Comparison of ENCODE assay signal across 10 cellular contexts in genomic region chr9:20611751-20612287, GRCh38. TPM values are rescaled to one million over a fixed set of nuclear protein-coding genes. Genes with fewer than 3 reads are reported as not detected.
DNase-seq lines count a peak whose midpoint lies in the region; ATAC-seq and TF ChIP-seq lines count a peak whose summit lies in the region.
"Had no signal": no experiment of that assay in that cellular context is flagged by ENCODE, and none has a peak within 500 bp of the region (broad histone marks: within the 10 kb centered on the region; RNA-seq: fewer than 3 reads in every experiment).

No MANE protein-coding gene starts in this region.

- H3K36me3 ChIP-seq in IMR-90 (ENCODE audit: control insufficient read depth, insufficient read depth, low read length) (no peaks in the 10 kb centered on the region), mammary epithelial cell (ENCODE audit: insufficient read depth, low read length) (no peaks in the 10 kb centered on the region)
- H3K36me3 ChIP-seq: SJSA1 had no signal

- ATAC-seq in IMR-90 (ENCODE audit: low read depth) (peak; percentile 91), HG03045 (IDR thresholded peaks at IDR 0.05; ENCODE audit: unreplicated experiment) (no peak), GM18858 (IDR thresholded peaks at IDR 0.05; ENCODE audit: unreplicated experiment) (no peak)

- no peak overlapping the region; the same call in 1 of the 2 replicates for H3K18ac ChIP-seq in IMR-90 (ENCODE audit: low read depth, low read length)

- H3K27ac ChIP-seq in C4-2B (no peak overlapping the region), IMR-90 (ENCODE audit: insufficient read depth, low read length) (0 out of 2 replicates have a peak overlapping the region, but pooled peaks have one; percentile 16), mammary epithelial cell (ENCODE audit: insufficient read depth, low read depth, low read length) (no peak overlapping the region)
- H3K27ac ChIP-seq: SJSA1 had no signal

- TF ChIP-seq CTCF in C4-2B (conservative IDR thresholded peaks at IDR 0.05), result peak; percentile 67
- peak; percentile 57 for TF ChIP-seq CTCF in IMR-90 (conservative IDR thresholded peaks at IDR 0.05; ENCODE audit: low read depth, low read length)
- peak; percentile 46 to 49 for TF ChIP-seq CTCF in mammary epithelial cell (conservative IDR thresholded peaks at IDR 0.05 in 1 of 2, IDR thresholded peaks at IDR 0.05 in 1 of 2; ENCODE audit: extremely low read depth in 1 of 2, insufficient read depth in 1 of 2, low read depth in 1 of 2, low read length in 2 of 2)
- TF ChIP-seq CTCF in mesothelial cell of epicardium (IDR thresholded peaks at IDR 0.05; ENCODE audit: unreplicated experiment), result peak; percentile 65

- no peak overlapping the region; the same call in 1 of the 2 replicates for H3K56ac ChIP-seq in IMR-90 (ENCODE audit: extremely low read depth, insufficient read depth, low read length)

- no peak overlapping the region for H2AFZ ChIP-seq in IMR-90 (replicated peaks; ENCODE audit: low read length, poor library complexity)
- no peak overlapping the region for H2AFZ ChIP-seq in mammary epithelial cell (ENCODE audit: low read depth, low read length)

- no peaks in the 10 kb centered on the region for H3K9me3 Mint-ChIP-seq in mesothelial cell of epicardium

- no peak overlapping the region for H4K91ac ChIP-seq in IMR-90 (ENCODE audit: insufficient read depth, low read depth, low read length)

- H3K4me1 Mint-ChIP-seq in mesothelial cell of epicardium, result peaks cover 34% of the 10 kb centered on the region

- no CpG with 5 or more reads among the region's 3 CpGs for WGBS in IMR-90 (ENCODE audit: extremely low coverage in 2 of 2, insufficient read length in 1 of 2), 2 experiments
- 74% methylated on average over 3 of the region's 3 CpGs for WGBS in mammary epithelial cell (ENCODE audit: low coverage, missing lambda C conversion rate)

- no peak overlapping the region; the same call in 1 of the 2 replicates for H3K9ac ChIP-seq in IMR-90 (ENCODE audit: low read depth, low read length)
- no peak overlapping the region for H3K9ac ChIP-seq in mammary epithelial cell (ENCODE audit: insufficient read depth, low read length)

- H4K20me1 ChIP-seq in IMR-90 (ENCODE audit: insufficient read depth, low read length) (no peaks in the 10 kb centered on the region; the same call in 1 of the 2 replicates), mammary epithelial cell (ENCODE audit: insufficient read depth, low read length) (no peaks in the 10 kb centered on the region)

- H3K4me2 ChIP-seq in IMR-90 (ENCODE audit: low read depth, low read length), result peak overlapping the region; percentile 78
- H3K4me2 ChIP-seq in mammary epithelial cell (ENCODE audit: insufficient read depth, low read depth, low read length), result peak overlapping the region; percentile 39

- H3K4me3 ChIP-seq in IMR-90 (ENCODE audit: insufficient read depth, low read depth, low read length) (peak overlapping the region; percentile 0; the same call in 1 of the 2 replicates), mammary epithelial cell (replicated peaks in 1 of 3; ENCODE audit: insufficient read depth in 1 of 3, low read depth in 2 of 3, low read length in 3 of 3) (no peak overlapping the region)
- H3K4me3 ChIP-seq: SJSA1 had no signal

- peaks cover 11 to 26% of the 10 kb centered on the region in 2 experiments; a peak in 3 of 4 replicates for H3K79me1 ChIP-seq in IMR-90 (ENCODE audit: low read depth in 1 of 2, low read length in 2 of 2)

- H2AK9ac ChIP-seq in IMR-90 (replicated peaks; ENCODE audit: low read depth, low read length, poor library complexity), result no peak overlapping the region

- H3K27me3 Mint-ChIP-seq in mesothelial cell of epicardium (ENCODE audit: low read depth), result no peaks in the 10 kb centered on the region

- no peak overlapping the region for H3K27ac Mint-ChIP-seq in mesothelial cell of epicardium

- no peaks in the 10 kb centered on the region for H3K9me3 ChIP-seq in IMR-90 (ENCODE audit: control insufficient read depth, insufficient read depth, low read length)
- no peaks in the 10 kb centered on the region for H3K9me3 ChIP-seq in mammary epithelial cell (replicated peaks; ENCODE audit: insufficient read depth, low read length)
- H3K9me3 ChIP-seq: SJSA1 had no signal

- H3K4ac ChIP-seq in IMR-90 (ENCODE audit: low read depth, low read length), result no peak overlapping the region

- no peak overlapping the region for H2BK15ac ChIP-seq in IMR-90 (ENCODE audit: low read depth, low read length)

- POLR2A ChIA-PET in IMR-90 (lab: Charles Lee; ENCODE audit: unreplicated experiment), result no interaction called here

- no peak overlapping the region; the same call in 1 of the 2 replicates for H3K14ac ChIP-seq in IMR-90 (replicated peaks; ENCODE audit: low read depth, low read length)

- H4K8ac ChIP-seq in IMR-90 (ENCODE audit: low read depth in 2 of 2, low read length in 2 of 2), result no peak overlapping the region

- BruUV-seq in IMR-90 (replicated peaks; lab: Mats Ljungman, UMichigan) (no TSS peak), mammary epithelial cell (replicated peaks; lab: Mats Ljungman, UMichigan) (no TSS peak)

- no peak overlapping the region for H2BK120ac ChIP-seq in IMR-90 (ENCODE audit: low read depth, low read length)

- no peaks in the 10 kb centered on the region for H3K36me3 Mint-ChIP-seq in mesothelial cell of epicardium

- TF ChIP-seq RAD21 in IMR-90 (IDR thresholded peaks at IDR 0.05; ENCODE audit: low read length), result 0 out of 2 replicates have a peak, but pooled peaks have one; percentile 24

- CTCF ChIA-PET in IMR-90 (lab: Yijun Ruan, JAX) (interaction anchor here (0.9 to 1.5 kb wide), 5 partner anchors 10 to 330 kb away, joined by 3 to 4 read pairs (median 3); partner anchors contain the start of gene MLLT3), mammary epithelial cell (lab: Charles Lee; ENCODE audit: low non-redundant PET) (interaction anchor here (0.7 kb wide), 1 partner anchor 57 kb away, joined by 3 read pairs; no protein-coding TSS in a partner anchor)

- H3K4me1 ChIP-seq in IMR-90 (ENCODE audit: control insufficient read depth, insufficient read depth, low read length) (peaks cover 3% of the 10 kb centered on the region), mammary epithelial cell (ENCODE audit: insufficient read depth, low read length) (no peaks in the 10 kb centered on the region)

- no peak overlapping the region for H3K23ac ChIP-seq in IMR-90 (ENCODE audit: low read depth, low read length)

- peak; percentile 84 for DNase-seq in IMR-90
- peak; percentile 58 for DNase-seq in mammary epithelial cell
- DNase-seq in mesothelial cell of epicardium (ENCODE audit: low spot score in 2 of 2, unreplicated experiment in 2 of 2), result no peak
- DNase-seq in activated CD4-positive, alpha-beta T cell treated with anti-CD3 and anti-CD28 coated beads for 48 hours, result no peak
- no peak for DNase-seq in iPS-NIHi11 (ENCODE audit: low spot score)
- DNase-seq: head of caudate nucleus had no signal

- H2AK5ac ChIP-seq in IMR-90 (ENCODE audit: low read depth, low read length), result no peak overlapping the region

- intact Hi-C loops in IMR-90 (cut with micrococcal nuclease), result no loop called here
- intact Hi-C loops in mammary epithelial cell (cut with micrococcal nuclease), result no loop called here

- H3K9me1 ChIP-seq in IMR-90 (ENCODE audit: insufficient read depth, low read length), result peaks cover 2% of the 10 kb centered on the region; the same call in 1 of the 2 replicates

- no peak overlapping the region for H3K4me3 Mint-ChIP-seq in mesothelial cell of epicardium

- peak overlapping the region; percentile 92 for H2BK5ac ChIP-seq in IMR-90 (ENCODE audit: low read depth, low read length, poor library complexity, severe bottlenecking)

- dilution Hi-C loops in IMR-90 (cut with HindIII; ENCODE audit: low sequenced_read_pairs, unreplicated experiment) (no loop called here), mammary epithelial cell (cut with HindIII; ENCODE audit: low sequenced_read_pairs) (no loop called here)

- peak overlapping the region; percentile 4; the same call in 1 of the 2 replicates for H4K5ac ChIP-seq in IMR-90 (ENCODE audit: low read depth, low read length)

- in situ Hi-C loops in IMR-90 (cut with MboI; ENCODE audit: low sequenced_read_pairs) (no loop called here), mammary epithelial cell (cut with MboI; ENCODE audit: low sequenced_read_pairs in 2 of 2) (loop anchor here in 1 of 2 donors (25.0 kb wide), 2 partner anchors 675 to 1125 kb away; no protein-coding TSS in a partner anchor)

- no peak overlapping the region; the same call in 1 of the 2 replicates for H2BK20ac ChIP-seq in IMR-90 (ENCODE audit: low read depth, low read length)

- no peaks in the 10 kb centered on the region for H3K27me3 ChIP-seq in IMR-90 (ENCODE audit: control insufficient read depth, insufficient read depth, low read length)
- no peaks in the 10 kb centered on the region for H3K27me3 ChIP-seq in mammary epithelial cell (ENCODE audit: insufficient read depth, low read length)
- H3K27me3 ChIP-seq: SJSA1 had no signal

- TF ChIP-seq POLR2A in IMR-90 (IDR thresholded peaks at IDR 0.05; ENCODE audit: low read depth, low read length), result no peak

- H3K79me2 ChIP-seq in mammary epithelial cell (ENCODE audit: insufficient read depth, low read length), result no peaks in the 10 kb centered on the region

TF ChIP-seq in IMR-90, 13 proteins besides CTCF, POLR2A, EP300 and RAD21 (continues in another document):
- TF ChIP-seq MAFK (IDR thresholded peaks at IDR 0.05; ENCODE audit: low read depth, low read length) (no peak), CEBPB (IDR thresholded peaks at IDR 0.05; ENCODE audit: low read depth, low read length) (peak; percentile 98), RFX5 (IDR thresholded peaks at IDR 0.05; ENCODE audit: low read depth, low read length) (no peak), SMC3 (IDR thresholded peaks at IDR 0.05; ENCODE audit: low read depth, low read length) (no peak), RCOR1 (IDR thresholded peaks at IDR 0.05; ENCODE audit: insufficient replicate concordance, low read length) (no peak), FOS (IDR thresholded peaks at IDR 0.05; ENCODE audit: low read depth, low read length) (peak; percentile 89), CHD1 (IDR thresholded peaks at IDR 0.05; ENCODE audit: low read depth, low read length) (no peak), MAZ (IDR thresholded peaks at IDR 0.05; ENCODE audit: borderline replicate concordance, low read depth, low read length) (no peak), BHLHE40 (IDR thresholded peaks at IDR 0.05; ENCODE audit: low read depth, low read length) (peak; percentile 50; the same call in 1 of the 2 replicates)

RNA-seq across cellular contexts. Expression of gene MLLT3, which starts 10.5 kb away (rescaled TPM):
- total RNA-seq in IMR-90 (2012; rRNA removed) (21.1 and 24.4 TPM in 2 replicates), mammary epithelial cell (10 to 100 TPM in 1 of 2 donors, 1 to 10 TPM in 1; 8.8 to 11.7 TPM), mesothelial cell of epicardium (41.4 to 45.8 TPM (median 42.5 TPM) in 3 replicates)
- polyA plus RNA-seq in IMR-90 (2012; rRNA removed) (10.0 and 10.4 TPM in 2 replicates), mammary epithelial cell (5.5 TPM)
- polyA plus RNA-seq in IMR-90 (2012; cell fraction: cytosol; rRNA removed), result 2.4 and 2.5 TPM in 2 replicates
- 0.95 and 8.7 TPM in 2 replicates for polyA plus RNA-seq in IMR-90 (2012; cell fraction: nucleus; rRNA removed; ENCODE audit: low replicate concordance)
- 1.8 TPM for polyA minus RNA-seq in mammary epithelial cell

Comparison
In these comparisons a context has a peak if more than half of its experiments do, and no peak if none do; other contexts are left out.
1. DNase-seq: peak in IMR-90 (single experiment) and mammary epithelial cell (single experiment); none in mesothelial cell of epicardium (0 of 2), activated CD4-positive, alpha-beta T cell treated with anti-CD3 and anti-CD28 coated beads for 48 hours (single experiment) and iPS-NIHi11 (single experiment).
2. Peak in every context shown above with its lines, with median percentiles within 50 percentile points of each other: CTCF ChIP-seq.